Comparison of ENCODE assay signal across 18 cellular contexts in the genomic region with DNA sequence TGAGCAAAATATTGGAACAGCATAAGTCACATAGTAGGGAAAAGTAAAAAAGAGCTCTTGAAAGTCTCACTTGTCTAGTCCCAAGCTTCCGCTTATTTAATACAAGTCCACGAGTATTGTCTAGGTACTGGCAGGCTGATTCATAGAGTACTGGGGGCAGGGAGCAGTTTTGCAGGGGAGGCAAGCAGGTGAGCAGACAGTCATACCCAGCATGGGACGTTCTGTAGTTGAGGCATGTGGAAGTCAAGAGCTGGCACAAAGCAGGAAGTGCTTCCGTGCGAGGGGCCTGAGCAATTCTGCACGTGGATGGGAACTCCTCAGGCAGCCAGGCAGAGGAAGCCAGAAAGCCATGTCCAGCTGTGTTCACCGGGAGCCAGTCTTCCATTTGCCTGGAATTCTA.
DNase-seq lines count a peak whose midpoint lies in the region; ATAC-seq, FAIRE-seq and TF ChIP-seq lines count a peak whose summit lies in the region.
"Had no signal": no experiment of that assay in that cellular context is flagged by ENCODE, and none has a peak within 500 bp of the region (broad histone marks: within the 10 kb centered on the region; RNA-seq: fewer than 3 reads in every experiment).

No MANE protein-coding gene starts in this region.

- intact Hi-C loops in heart right ventricle (cut with DNase I), result no loop called here
- intact Hi-C loops in naive thymus-derived CD4-positive, alpha-beta T cell (cut with micrococcal nuclease), result no loop called here

- no peak for FAIRE-seq in RCC 7860 (lab: Jason Lieb, UNC)
- FAIRE-seq: A204.1, GM12892, GM19239 had no signal

- peak overlapping the region; percentile 25 for H3K14ac ChIP-seq in neuronal stem cell (ENCODE audit: low read length)

- H3K9me3 Mint-ChIP-seq in naive thymus-derived CD4-positive, alpha-beta T cell, result peaks cover 0 to 3% (median 0%) of the 10 kb centered on the region in 11 donors
- H3K9me3 Mint-ChIP-seq in stimulated activated memory B cell treated with anti-CD40 and anti-IgM and Interleukin-4, amounts not matched to agents 10 μg/mL and 1 μg/mL and 100 μg/mL, for 72 hours, result no peaks in the 10 kb centered on the region

- peak overlapping the region; percentile 33 for H3K18ac ChIP-seq in neuronal stem cell (ENCODE audit: low read length)

- H3K27ac Mint-ChIP-seq in naive thymus-derived CD4-positive, alpha-beta T cell, result no peak overlapping the region
- no peak overlapping the region for H3K27ac Mint-ChIP-seq in stimulated activated memory B cell treated with anti-CD40 and anti-IgM and Interleukin-4, amounts not matched to agents 10 μg/mL and 1 μg/mL and 100 μg/mL, for 72 hours
- H3K27ac Mint-ChIP-seq: B cell; CD4-positive, alpha-beta memory T cell had no signal

- H3K36me3 Mint-ChIP-seq in naive thymus-derived CD4-positive, alpha-beta T cell, result no peaks in the 10 kb centered on the region
- H3K36me3 Mint-ChIP-seq in stimulated activated memory B cell treated with anti-CD40 and anti-IgM and Interleukin-4, amounts not matched to agents 10 μg/mL and 1 μg/mL and 100 μg/mL, for 72 hours, result no peaks in the 10 kb centered on the region
- H3K36me3 Mint-ChIP-seq: CD4-positive, alpha-beta memory T cell had no signal

- no peak overlapping the region for H4K91ac ChIP-seq in neuronal stem cell (ENCODE audit: low read depth, low read length, poor library complexity)

- H3K4me3 ChIP-seq in right atrium auricular region (no peak overlapping the region), heart right ventricle (no peak overlapping the region), neuronal stem cell (ENCODE audit: low read length in 2 of 2) (no peak overlapping the region)
- H3K4me3 ChIP-seq in naive thymus-derived CD4-positive, alpha-beta T cell (ENCODE audit: low read length), result no peak overlapping the region

- H3K4me1 ChIP-seq in right atrium auricular region, result no peaks in the 10 kb centered on the region
- peaks cover 0 to 10% (median 0%) of the 10 kb centered on the region in 9 donors for H3K4me1 ChIP-seq in heart right ventricle
- H3K4me1 ChIP-seq in neuronal stem cell (ENCODE audit: control insufficient read depth in 2 of 2, insufficient read depth in 1 of 2, low read depth in 1 of 2, low read length in 2 of 2), result no peaks in the 10 kb centered on the region
- H3K4me1 ChIP-seq in naive thymus-derived CD4-positive, alpha-beta T cell (ENCODE audit: control insufficient read depth in 2 of 2, insufficient read depth in 2 of 2, low read length in 2 of 2), result no peaks in the 10 kb centered on the region

- no peak overlapping the region for H3K23ac ChIP-seq in neuronal stem cell (ENCODE audit: low read depth, low read length, poor library complexity)

- H3K4me2 ChIP-seq in neuronal stem cell (ENCODE audit: insufficient read depth, low read length, poor library complexity, severe bottlenecking), result no peak overlapping the region

- H2BK12ac ChIP-seq in neuronal stem cell (ENCODE audit: low read length), result no peak overlapping the region

- no peak overlapping the region for H3K4ac ChIP-seq in neuronal stem cell (ENCODE audit: low read length)

- TF ChIP-seq CTCF in right atrium auricular region (IDR thresholded peaks at IDR 0.05), result no peak
- no peak for TF ChIP-seq CTCF in heart right ventricle (IDR thresholded peaks at IDR 0.05)

- H2AFZ ChIP-seq in neuronal stem cell (ENCODE audit: low read length), result no peak overlapping the region

- no peak overlapping the region for H2BK15ac ChIP-seq in neuronal stem cell (ENCODE audit: low read length)

- H3K9me3 ChIP-seq in right atrium auricular region (no peaks in the 10 kb centered on the region), heart right ventricle (no peaks in the 10 kb centered on the region), neuronal stem cell (replicated peaks in 1 of 2; ENCODE audit: control insufficient read depth in 2 of 2, insufficient read depth in 1 of 2, low read depth in 1 of 2, low read length in 2 of 2) (no peaks in the 10 kb centered on the region)
- H3K9me3 ChIP-seq in naive thymus-derived CD4-positive, alpha-beta T cell (ENCODE audit: control insufficient read depth in 2 of 3, low read length in 3 of 3), result no peaks in the 10 kb centered on the region

- POLR2A ChIA-PET in naive thymus-derived CD4-positive, alpha-beta T cell (lab: Charles Lee), result no interaction called here

- no peak overlapping the region for H2BK120ac ChIP-seq in neuronal stem cell (ENCODE audit: low read depth, low read length)

- H3K27me3 ChIP-seq in right atrium auricular region (no peaks in the 10 kb centered on the region), heart right ventricle (peaks cover 0 to 5% (median 0%) of the 10 kb centered on the region in 7 donors), neuronal stem cell (ENCODE audit: control insufficient read depth in 3 of 3, insufficient read depth in 3 of 3, low read depth in 1 of 3, low read length in 3 of 3) (no peaks in the 10 kb centered on the region)
- no peaks in the 10 kb centered on the region for H3K27me3 ChIP-seq in naive thymus-derived CD4-positive, alpha-beta T cell (ENCODE audit: control insufficient read depth in 2 of 2, insufficient read depth in 2 of 2, low read length in 2 of 2)

- no peak overlapping the region for H3K4me3 Mint-ChIP-seq in naive thymus-derived CD4-positive, alpha-beta T cell
- H3K4me3 Mint-ChIP-seq in stimulated activated memory B cell treated with anti-CD40 and anti-IgM and Interleukin-4, amounts not matched to agents 10 μg/mL and 1 μg/mL and 100 μg/mL, for 72 hours, result no peak overlapping the region
- H3K4me3 Mint-ChIP-seq: B cell; CD4-positive, alpha-beta memory T cell had no signal

- no peaks in the 10 kb centered on the region for H3K79me1 ChIP-seq in neuronal stem cell (ENCODE audit: low read depth, low read length)

- no peaks in the 10 kb centered on the region for H3K4me1 Mint-ChIP-seq in naive thymus-derived CD4-positive, alpha-beta T cell
- H3K4me1 Mint-ChIP-seq in stimulated activated memory B cell treated with anti-CD40 and anti-IgM and Interleukin-4, amounts not matched to agents 10 μg/mL and 1 μg/mL and 100 μg/mL, for 72 hours, result no peaks in the 10 kb centered on the region
- H3K4me1 Mint-ChIP-seq: B cell; CD4-positive, alpha-beta memory T cell had no signal

- 56 to 70% methylated on average over 7 of the region's 7 CpGs for WGBS in heart right ventricle, 2 donors
- no CpG with 5 or more reads among the region's 7 CpGs for WGBS in neuronal stem cell (ENCODE audit: extremely low coverage in 2 of 2, insufficient read length in 2 of 2, insufficient replicate concordance in 1 of 2), 2 donors

- H4K8ac ChIP-seq in neuronal stem cell (ENCODE audit: low read depth, low read length), result no peak overlapping the region

- H2AK5ac ChIP-seq in neuronal stem cell (ENCODE audit: low read depth, low read length), result no peak overlapping the region

- H2BK5ac ChIP-seq in neuronal stem cell (ENCODE audit: low read length), result no peak overlapping the region

- peak; percentile 50 for DNase-seq in right atrium auricular region (ENCODE audit: low spot score)
- no peak for DNase-seq in heart right ventricle
- peak in 14 of 61 donors; percentile 7 to 43 (median 16) for DNase-seq in caudate nucleus (lab: John Stamatoyannopoulos, UW)
- no peak for DNase-seq in neuronal stem cell (ENCODE audit: low spot score)
- DNase-seq in naive thymus-derived CD4-positive, alpha-beta T cell, result no peak
- no peak for DNase-seq in RCC 7860 (ENCODE audit: low spot score)
- DNase-seq: CD4-positive, alpha-beta memory T cell; DMS79; EL; GDM1; GOT3; IMR-90 had no signal

- H3K27ac ChIP-seq in right atrium auricular region (no peak overlapping the region), heart right ventricle (no peak overlapping the region), caudate nucleus (ENCODE audit: low read depth, low read length) (peak overlapping the region; percentile 49), neuronal stem cell (replicated peaks; ENCODE audit: low read length) (no peak overlapping the region)
- no peak overlapping the region for H3K27ac ChIP-seq in naive thymus-derived CD4-positive, alpha-beta T cell (ENCODE audit: low read depth, low read length)

- no peak for ATAC-seq in heart right ventricle
- ATAC-seq in naive thymus-derived CD4-positive, alpha-beta T cell, result no peak
- ATAC-seq in stimulated activated memory B cell treated with anti-CD40 and anti-IgM and Interleukin-4, amounts not matched to agents 10 μg/mL and 1 μg/mL and 100 μg/mL, for 72 hours, result no peak
- ATAC-seq: HCT116 had no signal

- H3K27me3 Mint-ChIP-seq in naive thymus-derived CD4-positive, alpha-beta T cell, result peaks cover 0 to 34% (median 4%) of the 10 kb centered on the region in 5 donors
- H3K27me3 Mint-ChIP-seq in stimulated activated memory B cell treated with anti-CD40 and anti-IgM and Interleukin-4, amounts not matched to agents 10 μg/mL and 1 μg/mL and 100 μg/mL, for 72 hours, result no peaks in the 10 kb centered on the region

- H3K9ac ChIP-seq in neuronal stem cell (ENCODE audit: low read depth, low read length, poor library complexity), result peak overlapping the region; percentile 55

- CTCF ChIA-PET in naive thymus-derived CD4-positive, alpha-beta T cell (lab: Charles Lee), result no interaction called here

- H3K36me3 ChIP-seq in right atrium auricular region, result no peaks in the 10 kb centered on the region
- no peaks in the 10 kb centered on the region for H3K36me3 ChIP-seq in heart right ventricle
- no peaks in the 10 kb centered on the region for H3K36me3 ChIP-seq in neuronal stem cell (replicated peaks in 1 of 2; ENCODE audit: control insufficient read depth in 2 of 2, insufficient read depth in 2 of 2, low read length in 2 of 2)
- no peaks in the 10 kb centered on the region for H3K36me3 ChIP-seq in naive thymus-derived CD4-positive, alpha-beta T cell (ENCODE audit: control insufficient read depth in 2 of 3, insufficient read depth in 3 of 3, low read length in 3 of 3)
